29 cellular contexts compared by ENCODE assay signal in the genomic region with DNA sequence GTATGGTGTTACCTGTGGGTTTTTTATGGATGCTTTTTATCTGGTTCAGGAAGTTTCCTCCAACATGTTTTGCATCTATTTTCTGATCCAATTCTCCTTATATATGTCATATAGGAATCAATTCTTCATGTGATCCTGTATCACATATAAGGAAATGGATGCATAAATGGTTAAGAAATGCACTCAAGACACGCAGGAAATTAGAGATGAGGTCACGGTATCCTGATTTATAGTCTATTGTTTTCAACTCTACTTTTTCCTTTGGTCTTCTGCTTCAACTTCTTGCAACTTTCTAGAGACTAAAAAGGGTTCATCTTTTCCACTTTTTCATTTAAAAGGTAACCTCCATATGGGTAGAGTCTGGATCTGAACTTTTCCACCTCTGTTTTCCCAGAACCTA. TPM values are rescaled to one million over a fixed set of nuclear protein-coding genes. Genes with fewer than 3 reads are reported as not detected.
"Had no signal": no experiment of that assay in that cellular context is flagged by ENCODE, and none has a peak within 500 bp of the region (broad histone marks: within the 10 kb centered on the region; RNA-seq: fewer than 3 reads in every experiment).

No MANE protein-coding gene starts in this region.

- H3K4me3 ChIP-seq: adrenal gland, body of pancreas had no signal

- DNase-seq: activated B cell treated with CpG ODN at 0.5 μM for 24 hours; activated CD4-positive, alpha-beta T cell treated with anti-CD3 and anti-CD28 coated beads for 1 hour; activated CD4-positive, alpha-beta T cell treated with anti-CD3 and anti-CD28 coated beads, Interleukin-2, amount 10 ng/mL, durations not matched to agents 24 days and 14 days; activated CD4-positive, alpha-beta T cell treated with anti-CD3 and anti-CD28 coated beads, Interleukin-2, amount 50 U/mL, for 48 hours; activated gamma-delta T cell treated with Interleukin-2 at 50 U/mL for 16 hours; activated naive CD4-positive, alpha-beta T cell treated with anti-CD3 and anti-CD28 coated beads, Interleukin-2, amount 50 U/mL, for 16 hours; activated naive CD8-positive, alpha-beta T cell treated with anti-CD3 and anti-CD28 coated beads, Interleukin-2, amount 10 ng/mL, durations not matched to agents 7 days and 5 days; activated T-cell treated with anti-CD3 and anti-CD28 coated beads for 4 hours; activated T-cell treated with anti-CD3 and anti-CD28 coated beads, Interleukin-2, amount 50 U/mL, for 48 hours; adrenal gland; anterior cingulate cortex; body of pancreas; central memory CD4-positive, alpha-beta T cell; MV-4-11; NCI-H1092 treated with DMSO at 0.1 percent for 48 hours; NCI-H1417 treated with DMSO at 0.1 percent for 48 hours; NCI-H1694; NCI-H2029; NCI-H2107; NCI-H345; NCI-H510A; NCI-H526 treated with DMSO at 0.1 percent for 48 hours; NCI-H82; SIG-M5; T-helper 2 cell; T1000 had no signal

- H3K27me3 ChIP-seq: body of pancreas had no signal

- H3K36me3 ChIP-seq: adrenal gland had no signal

- H3K9me3 Mint-ChIP-seq: activated B cell treated with CpG ODN at 0.5 μM for 24 hours; activated CD4-positive, alpha-beta T cell treated with anti-CD3 and anti-CD28 coated beads, Interleukin-2, amount 10 ng/mL, durations not matched to agents 24 days and 14 days; activated naive CD8-positive, alpha-beta T cell treated with anti-CD3 and anti-CD28 coated beads, Interleukin-2, amount 10 ng/mL, durations not matched to agents 7 days and 5 days; activated T-helper 17 cell treated with anti-CD3 and anti-CD28 coated beads, Interleukin-2, amount 50 U/mL, for 72 hours had no signal

- H3K27ac Mint-ChIP-seq: activated B cell treated with CpG ODN at 0.5 μM for 24 hours; activated CD4-positive, alpha-beta T cell treated with anti-CD3 and anti-CD28 coated beads, Interleukin-2, amount 10 ng/mL, durations not matched to agents 24 days and 14 days; activated naive CD8-positive, alpha-beta T cell treated with anti-CD3 and anti-CD28 coated beads, Interleukin-2, amount 10 ng/mL, durations not matched to agents 7 days and 5 days; activated T-helper 17 cell treated with anti-CD3 and anti-CD28 coated beads, Interleukin-2, amount 50 U/mL, for 72 hours had no signal

- H3K27me3 Mint-ChIP-seq: activated B cell treated with CpG ODN at 0.5 μM for 24 hours; activated CD4-positive, alpha-beta T cell treated with anti-CD3 and anti-CD28 coated beads, Interleukin-2, amount 10 ng/mL, durations not matched to agents 24 days and 14 days; activated naive CD8-positive, alpha-beta T cell treated with anti-CD3 and anti-CD28 coated beads, Interleukin-2, amount 10 ng/mL, durations not matched to agents 7 days and 5 days; activated T-helper 17 cell treated with anti-CD3 and anti-CD28 coated beads, Interleukin-2, amount 50 U/mL, for 72 hours had no signal

- ATAC-seq: activated T-helper 17 cell treated with anti-CD3 and anti-CD28 coated beads, Interleukin-2, amount 50 U/mL, for 72 hours; body of pancreas had no signal

- H3K27ac ChIP-seq: body of pancreas, KMS-11 had no signal

- H3K4me3 Mint-ChIP-seq: activated B cell treated with CpG ODN at 0.5 μM for 24 hours; activated CD4-positive, alpha-beta T cell treated with anti-CD3 and anti-CD28 coated beads, Interleukin-2, amount 10 ng/mL, durations not matched to agents 24 days and 14 days; activated naive CD8-positive, alpha-beta T cell treated with anti-CD3 and anti-CD28 coated beads, Interleukin-2, amount 10 ng/mL, durations not matched to agents 7 days and 5 days; activated T-helper 17 cell treated with anti-CD3 and anti-CD28 coated beads, Interleukin-2, amount 50 U/mL, for 72 hours had no signal

- H3K9me3 ChIP-seq: adrenal gland, body of pancreas had no signal

- H3K4me1 Mint-ChIP-seq: activated CD4-positive, alpha-beta T cell treated with anti-CD3 and anti-CD28 coated beads, Interleukin-2, amount 10 ng/mL, durations not matched to agents 24 days and 14 days; activated T-helper 17 cell treated with anti-CD3 and anti-CD28 coated beads, Interleukin-2, amount 50 U/mL, for 72 hours had no signal

- H3K9ac ChIP-seq: KMS-11 had no signal

- H3K4me2 ChIP-seq: KMS-11 had no signal

- H3K4me1 ChIP-seq: adrenal gland, body of pancreas had no signal

RNA-seq across cellular contexts. Expression of a gene that starts 33.6 kb away (rescaled TPM):
- total RNA-seq: OCI-LY7 had no signal
